8 cellular contexts compared by ENCODE assay signal in the genomic region with DNA sequence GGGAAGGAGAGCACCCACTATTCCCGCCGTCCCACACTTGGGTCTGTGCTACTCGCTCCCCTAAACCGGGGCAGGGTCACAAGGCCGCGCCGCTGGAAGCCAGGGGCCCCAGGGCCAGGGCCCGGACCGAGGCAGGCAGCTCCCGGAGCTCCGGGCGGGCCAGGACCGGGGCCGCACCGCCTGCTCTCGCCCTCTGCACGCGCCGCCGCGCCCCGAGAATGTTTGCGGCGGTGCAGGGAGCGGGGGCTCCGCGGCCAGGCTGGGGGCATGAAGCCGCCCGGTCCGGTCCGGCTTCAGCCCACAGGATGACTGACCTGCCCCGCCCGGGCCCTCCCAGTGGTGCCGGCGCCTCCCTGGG. TPM values are rescaled to one million over a fixed set of nuclear protein-coding genes. Genes with fewer than 3 reads are reported as not detected.
DNase-seq lines count a peak whose midpoint lies in the region; ATAC-seq and TF ChIP-seq lines count a peak whose summit lies in the region.

No MANE protein-coding gene starts in this region.

- DNase-seq in GM12865 (ENCODE audit: low read depth) (no peak), MM.1S (no peak), progenitor cell of endocrine pancreas (ENCODE audit: low spot score, unreplicated experiment) (no peak), dedifferentiated amniotic fluid mesenchymal stem cell (ENCODE audit: extremely low spot score) (no peak), NCI-H774 (lab: John Stamatoyannopoulos, UW) (no peak)
- DNase-seq in stimulated activated CD4-positive, alpha-beta T cell treated with anti-CD3 and anti-CD28 coated beads, Interleukin-1b, Interleukin-23, amount 100 ng/mL, for 48 hours, result no peak

- H3K27me3 Mint-ChIP-seq in progenitor cell of endocrine pancreas, result peaks cover 17% of the 10 kb centered on the region

- no peaks in the 10 kb centered on the region for H3K9me3 Mint-ChIP-seq in progenitor cell of endocrine pancreas (ENCODE audit: low read depth)

- peak overlapping the region; percentile 57 for H3K4me3 ChIP-seq in GM12865 (ENCODE audit: low read depth, low read length)
- peak overlapping the region; percentile 61 for H3K4me3 ChIP-seq in MM.1S (ENCODE audit: low read length)

- TF ChIP-seq CTCF in GM12865 (IDR thresholded peaks at IDR 0.05; ENCODE audit: insufficient read depth, low read depth, low read length, missing control alignments) (no peak), MM.1S (IDR thresholded peaks at IDR 0.05; ENCODE audit: low read length) (no peak), progenitor cell of endocrine pancreas (IDR thresholded peaks at IDR 0.05; ENCODE audit: unreplicated experiment) (no peak)

- no peaks in the 10 kb centered on the region for H3K36me3 ChIP-seq in MM.1S (replicated peaks; ENCODE audit: insufficient read depth, low read length)

- H3K4me3 Mint-ChIP-seq in progenitor cell of endocrine pancreas (ENCODE audit: low read depth), result peak overlapping the region; percentile 82

- H3K9me3 ChIP-seq in MM.1S (replicated peaks; ENCODE audit: insufficient read depth, low read length), result no peaks in the 10 kb centered on the region

- H2AFZ ChIP-seq in MM.1S (ENCODE audit: low read length), result peak overlapping the region; percentile 94

- H3K4me1 Mint-ChIP-seq in progenitor cell of endocrine pancreas (ENCODE audit: low read depth), result peaks cover 6% of the 10 kb centered on the region

- no peaks in the 10 kb centered on the region for H3K27me3 ChIP-seq in MM.1S (replicated peaks; ENCODE audit: insufficient read depth, low read length)

- peak; percentile 52 for ATAC-seq in esophagus mucosa
- no peak for ATAC-seq in GM19452 (IDR thresholded peaks at IDR 0.05; ENCODE audit: unreplicated experiment)

- H3K9ac ChIP-seq in MM.1S (ENCODE audit: low read length), result peak overlapping the region; percentile 32; the same call in 1 of the 2 replicates

- no peaks in the 10 kb centered on the region for H3K9me2 ChIP-seq in MM.1S (replicated peaks; ENCODE audit: insufficient read depth, low read length)

- no peak overlapping the region for H3K27ac Mint-ChIP-seq in progenitor cell of endocrine pancreas

- no peaks in the 10 kb centered on the region for H3K79me2 ChIP-seq in MM.1S (ENCODE audit: low read length)

- H3F3A ChIP-seq in MM.1S (ENCODE audit: insufficient read depth, low read length), result no peaks in the 10 kb centered on the region

- no peak overlapping the region for H3K27ac ChIP-seq in MM.1S (ENCODE audit: low read length)

- peak overlapping the region; percentile 83 for H3K4me2 ChIP-seq in MM.1S (ENCODE audit: low read depth, low read length)

- H3K4me1 ChIP-seq in MM.1S (ENCODE audit: low read length), result no peaks in the 10 kb centered on the region

- no peaks in the 10 kb centered on the region for H4K20me1 ChIP-seq in MM.1S (ENCODE audit: insufficient read depth, low read length)

- H3K36me3 Mint-ChIP-seq in progenitor cell of endocrine pancreas (ENCODE audit: insufficient read depth), result peaks cover 5% of the 10 kb centered on the region

RNA-seq across cellular contexts. Expression of gene CTSV, which starts 0.4 kb away (rescaled TPM):
- total RNA-seq in esophagus mucosa, result 5.7 TPM
- total RNA-seq in progenitor cell of endocrine pancreas, result 10.1 and 10.5 TPM in 2 replicates
